In genomic region chr6:148179786-148180185, GRCh38 we compare ENCODE assay signal across 8 cellular contexts.
DNase-seq lines count a peak whose midpoint lies in the region; ATAC-seq, FAIRE-seq and TF ChIP-seq lines count a peak whose summit lies in the region.

No MANE protein-coding gene starts in this region.

- H3K27me3 Mint-ChIP-seq in activated CD4-positive, alpha-beta T cell treated with anti-CD3 and anti-CD28 coated beads, Interleukin-2, amount 10 ng/mL, durations not matched to agents 24 days and 14 days: peaks cover 20% of the 10 kb centered on the region
- H3K27me3 Mint-ChIP-seq in type B pancreatic cell: no peaks in the 10 kb centered on the region

- H3K36me3 Mint-ChIP-seq in activated CD4-positive, alpha-beta T cell treated with anti-CD3 and anti-CD28 coated beads, Interleukin-2, amount 10 ng/mL, durations not matched to agents 24 days and 14 days (ENCODE audit: low read depth): no peaks in the 10 kb centered on the region
- no peaks in the 10 kb centered on the region for H3K36me3 Mint-ChIP-seq in type B pancreatic cell

- H3K4me3 ChIP-seq in foreskin fibroblast (ENCODE audit: low read depth in 1 of 2, low read length in 2 of 2): no peak overlapping the region

- intact Hi-C loops in activated CD4-positive, alpha-beta T cell treated with anti-CD3 and anti-CD28 coated beads, Interleukin-2, amount 10 ng/mL, durations not matched to agents 24 days and 14 days (cut with micrococcal nuclease): no loop called here

- H3K4me1 Mint-ChIP-seq in activated CD4-positive, alpha-beta T cell treated with anti-CD3 and anti-CD28 coated beads, Interleukin-2, amount 10 ng/mL, durations not matched to agents 24 days and 14 days: no peaks in the 10 kb centered on the region
- H3K4me1 Mint-ChIP-seq in type B pancreatic cell (ENCODE audit: unreplicated experiment): no peaks in the 10 kb centered on the region

- FAIRE-seq in RCC 7860 (lab: Jason Lieb, UNC): no peak

- H3K27ac Mint-ChIP-seq in activated CD4-positive, alpha-beta T cell treated with anti-CD3 and anti-CD28 coated beads, Interleukin-2, amount 10 ng/mL, durations not matched to agents 24 days and 14 days: no peak overlapping the region
- H3K27ac Mint-ChIP-seq in type B pancreatic cell: no peak overlapping the region

- no peak overlapping the region for H3K4me3 Mint-ChIP-seq in activated CD4-positive, alpha-beta T cell treated with anti-CD3 and anti-CD28 coated beads, Interleukin-2, amount 10 ng/mL, durations not matched to agents 24 days and 14 days
- H3K4me3 Mint-ChIP-seq in type B pancreatic cell: no peak overlapping the region

- DNase-seq in activated CD4-positive, alpha-beta T cell treated with anti-CD3 and anti-CD28 coated beads for 48 hours: peak; percentile 17
- DNase-seq in activated CD4-positive, alpha-beta T cell treated with anti-CD3 and anti-CD28 coated beads, Interleukin-2, amount 10 ng/mL, durations not matched to agents 24 days and 14 days: no peak
- DNase-seq in RCC 7860 (ENCODE audit: low spot score) (peak; percentile 21), foreskin fibroblast (peak; percentile 26 to 64), type B pancreatic cell (ENCODE audit: extremely low spot score, unreplicated experiment) (no peak)
- no peak for DNase-seq in stimulated activated CD4-positive, alpha-beta T cell treated with anti-CD3 and anti-CD28 coated beads, Interleukin-12 subunit alpha, Interleukin-12 subunit beta, amount 100 ng/mL, for 4 hours

- TF ChIP-seq CTCF in foreskin fibroblast (IDR thresholded peaks at IDR 0.05; ENCODE audit: low read depth, low read length) (peak; percentile 59), type B pancreatic cell (conservative IDR thresholded peaks at IDR 0.05) (peak; percentile 71)

- ATAC-seq in HG03342 (IDR thresholded peaks at IDR 0.05; ENCODE audit: unreplicated experiment): no peak
- ATAC-seq in GM19455 (IDR thresholded peaks at IDR 0.05; ENCODE audit: unreplicated experiment): no peak

- no peaks in the 10 kb centered on the region for H3K9me3 Mint-ChIP-seq in activated CD4-positive, alpha-beta T cell treated with anti-CD3 and anti-CD28 coated beads, Interleukin-2, amount 10 ng/mL, durations not matched to agents 24 days and 14 days
- H3K9me3 Mint-ChIP-seq in type B pancreatic cell: no peaks in the 10 kb centered on the region

Comparison
In these comparisons a context has a peak if more than half of its experiments do, and no peak if none do; other contexts are left out.
1. DNase-seq: peak in activated CD4-positive, alpha-beta T cell treated with anti-CD3 and anti-CD28 coated beads for 48 hours (single experiment), RCC 7860 (single experiment) and foreskin fibroblast (2 of 2); none in activated CD4-positive, alpha-beta T cell treated with anti-CD3 and anti-CD28 coated beads, Interleukin-2, amount 10 ng/mL, durations not matched to agents 24 days and 14 days (single experiment), type B pancreatic cell (single experiment) and stimulated activated CD4-positive, alpha-beta T cell treated with anti-CD3 and anti-CD28 coated beads, Interleukin-12 subunit alpha, Interleukin-12 subunit beta, amount 100 ng/mL, for 4 hours (single experiment).